16 cellular contexts compared by ENCODE assay signal in the genomic region with DNA sequence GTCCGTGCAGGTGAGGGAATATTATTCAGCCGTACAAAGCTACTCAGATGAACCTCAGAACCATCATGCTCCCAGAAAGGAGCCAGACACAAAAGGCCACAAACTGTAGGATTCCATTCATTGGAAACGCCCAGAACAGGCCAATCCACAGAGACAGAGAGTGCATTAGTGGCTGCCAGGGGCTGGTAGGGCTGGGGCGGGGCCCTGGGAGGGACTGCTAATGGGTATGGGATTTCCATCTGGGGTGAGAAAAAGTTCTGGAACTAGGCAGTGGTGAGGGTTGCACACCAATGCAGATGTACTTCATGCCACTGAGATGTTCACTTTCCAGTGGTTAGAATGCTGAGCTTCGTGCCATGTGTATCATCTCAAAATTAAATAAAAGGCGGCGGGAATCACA.
A peak's percentile ranks its signal among the peaks of the same experiment; 100 is the strongest.
DNase-seq lines count a peak whose midpoint lies in the region; ATAC-seq and TF ChIP-seq lines count a peak whose summit lies in the region.
"Had no signal": no experiment of that assay in that cellular context is flagged by ENCODE, and none has a peak within 500 bp of the region (broad histone marks: within the 10 kb centered on the region; RNA-seq: fewer than 3 reads in every experiment).

No MANE protein-coding gene starts in this region.

- H3K9me3 Mint-ChIP-seq in mesothelial cell of epicardium, result no peaks in the 10 kb centered on the region

- H3K27ac ChIP-seq in VCaP (peak overlapping the region; percentile 95), tibial artery (peak overlapping the region; percentile 90 to 96)

- no peak for TF ChIP-seq CTCF in VCaP (conservative IDR thresholded peaks at IDR 0.05)
- no peak for TF ChIP-seq CTCF in mesothelial cell of epicardium (IDR thresholded peaks at IDR 0.05; ENCODE audit: unreplicated experiment)
- TF ChIP-seq CTCF in tibial artery (IDR thresholded peaks at IDR 0.05), result no peak

- no peak overlapping the region for H3K4me3 Mint-ChIP-seq in mesothelial cell of epicardium

- H3K9me3 ChIP-seq in tibial artery, result no peaks in the 10 kb centered on the region
- H3K9me3 ChIP-seq: Caco-2 had no signal

- no peaks in the 10 kb centered on the region for H3K27me3 Mint-ChIP-seq in mesothelial cell of epicardium (ENCODE audit: low read depth)

- H3K4me1 Mint-ChIP-seq in mesothelial cell of epicardium, result peaks cover 51% of the 10 kb centered on the region

- H3K36me3 Mint-ChIP-seq in mesothelial cell of epicardium, result peaks cover 7% of the 10 kb centered on the region

- peak overlapping the region; percentile 58 for H3K27ac Mint-ChIP-seq in mesothelial cell of epicardium

- intact Hi-C loops in tibial artery (cut with DNase I; ENCODE audit: low total_unique reads), result no loop called here

- peak; percentile 17 for DNase-seq in NCI-H1694 treated with DMSO at 0.1 percent for 48 hours (lab: John Stamatoyannopoulos, UW)
- DNase-seq in NCI-H1694 (lab: John Stamatoyannopoulos, UW), result no peak
- no peak for DNase-seq in mesothelial cell of epicardium (ENCODE audit: low spot score in 2 of 2, unreplicated experiment in 2 of 2)
- no peak for DNase-seq in tibial artery
- DNase-seq in iPS-NIHi7 (ENCODE audit: extremely low spot score), result no peak
- DNase-seq: activated naive CD4-positive, alpha-beta T cell treated with Interleukin-2 at 50 U/mL for 16 hours; Caco-2; GOT3; IMR-90; kidney; NCI-H1092; SIG-M5; stimulated activated CD4-positive, alpha-beta T cell treated with anti-CD3 and anti-CD28 coated beads, Interleukin-4, amount 100 ng/mL, for 1 hour had no signal

- ATAC-seq in HG02588 (IDR thresholded peaks at IDR 0.05; ENCODE audit: unreplicated experiment) (no peak), GM21786 (IDR thresholded peaks at IDR 0.05; ENCODE audit: unreplicated experiment) (no peak)

- peaks cover 11 to 92% (median 85%) of the 10 kb centered on the region in 4 donors for H3K4me1 ChIP-seq in tibial artery
- H3K4me1 ChIP-seq: Caco-2 had no signal

- H3K36me3 ChIP-seq in tibial artery, result peaks cover 6 to 59% (median 40%) of the 10 kb centered on the region in 3 donors

- H3K27me3 ChIP-seq in tibial artery, result no peaks in the 10 kb centered on the region

- H3K4me3 ChIP-seq in tibial artery, result no peak overlapping the region
